In genomic region chr13:111883571-111884343, GRCh38 we compare ENCODE assay signal across 1 cellular context.
TF ChIP-seq lines count a peak whose summit lies in the region.

No MANE protein-coding gene starts in this region.

TF ChIP-seq in H1, 55 proteins besides CTCF, POLR2A, EP300 and RAD21 (continued from another document):
- TF ChIP-seq TCF12 (IDR thresholded peaks at IDR 0.05; ENCODE audit: low read depth, low read length) (no peak), JUND (IDR thresholded peaks at IDR 0.05; ENCODE audit: low read length) (no peak), SAP30 (IDR thresholded peaks at IDR 0.05; ENCODE audit: insufficient read depth, insufficient replicate concordance, low read length) (no peak), PHF8 (conservative IDR thresholded peaks at IDR 0.05; ENCODE audit: low read depth, low read length) (no peak), SIN3A (conservative IDR thresholded peaks at IDR 0.05 in 1 of 2, IDR thresholded peaks at IDR 0.05 in 1 of 2; ENCODE audit: low read depth in 1 of 2, low read length in 2 of 2) (no peak), HDAC6 (IDR thresholded peaks at IDR 0.05; ENCODE audit: low read depth, low read length) (no peak), CTBP2 (IDR thresholded peaks at IDR 0.05; ENCODE audit: borderline replicate concordance, insufficient read depth, insufficient read length, low read length) (no peak)
